9 cellular contexts compared by ENCODE assay signal in genomic region chr14:75303415-75303814, GRCh38. TPM values are rescaled to one million over a fixed set of nuclear protein-coding genes. Genes with fewer than 3 reads are reported as not detected.
A peak's percentile ranks its signal among the peaks of the same experiment; 100 is the strongest.
DNase-seq lines count a peak whose midpoint lies in the region; ATAC-seq and TF ChIP-seq lines count a peak whose summit lies in the region.
"Had no signal": no experiment of that assay in that cellular context is flagged by ENCODE, and none has a peak within 500 bp of the region (broad histone marks: within the 10 kb centered on the region; RNA-seq: fewer than 3 reads in every experiment).

No MANE protein-coding gene starts in this region.

- H3K4me3 ChIP-seq in ovary, result no peak overlapping the region

- H3K9me3 ChIP-seq in ovary, result no peaks in the 10 kb centered on the region

- 20 to 24% (median 20%) methylated on average over 14 of the region's 14 CpGs for WGBS in ovary, 3 donors

- no peaks in the 10 kb centered on the region for H3K27me3 ChIP-seq in ovary

- H3K36me3 ChIP-seq in ovary, result no peaks in the 10 kb centered on the region

- peaks cover 0 to 8% of the 10 kb centered on the region in 2 donors for H3K36me3 Mint-ChIP-seq in activated naive CD4-positive, alpha-beta T cell treated with anti-CD3 and anti-CD28 coated beads, Interleukin-2, amount 50 U/mL, for 72 hours

- TF ChIP-seq EP300 in ovary (IDR thresholded peaks at IDR 0.05), result no peak

- no peak for TF ChIP-seq POLR2A in ovary (IDR thresholded peaks at IDR 0.05)

- TF ChIP-seq CTCF in GM10248 (IDR thresholded peaks at IDR 0.05; ENCODE audit: control extremely low read depth, extremely low read depth, low read depth, missing control alignments), result peak; percentile 68
- TF ChIP-seq CTCF in ovary (IDR thresholded peaks at IDR 0.05), result peak; percentile 62 to 93 (median 93)

- intact Hi-C loops in ovary (cut with DNase I), result loop anchor here (2.0 to 10.0 kb wide), 3 partner anchors 171 to 359 kb away; no protein-coding TSS in a partner anchor

- DNase-seq in GM10248 (ENCODE audit: extremely low spot score) (peak; percentile 72), NCI-H1092 (lab: John Stamatoyannopoulos, UW) (peak; percentile 61), SIG-M5 (lab: John Stamatoyannopoulos, UW) (peak; percentile 28), glomerular visceral epithelial cell (ENCODE audit: extremely low spot score) (peak; percentile 73), ovary (peak; percentile 56 to 80 (median 67)), GOT3 (lab: John Stamatoyannopoulos, UW) (no peak)
- DNase-seq in activated naive CD4-positive, alpha-beta T cell treated with anti-CD3 and anti-CD28 coated beads, Interleukin-2, amount 50 U/mL, for 72 hours (ENCODE audit: low spot score in 2 of 2), result peak in 1 of 2 donors; percentile 55

- CTCF ChIA-PET in GM10248 (lab: Yijun Ruan, JAX), result interaction anchor here (0.6 to 12.4 kb wide), 31 partner anchors 7 to 443 kb away, joined by 3 to 119 read pairs (median 5); partner anchors contain the start of genes ACYP1 and NEK9

- H3K27ac Mint-ChIP-seq in activated naive CD4-positive, alpha-beta T cell treated with anti-CD3 and anti-CD28 coated beads, Interleukin-2, amount 50 U/mL, for 72 hours, result peak overlapping the region; percentile 35 to 53
- H3K27ac Mint-ChIP-seq: stimulated activated naive CD8-positive, alpha-beta T cell treated with anti-CD3 and anti-CD28 coated beads, Interleukin-15, Interleukin-2, amounts not matched to agents 100 ng/mL and 50 ng/mL, for 24 hours had no signal

- no peaks in the 10 kb centered on the region for H3K9me3 Mint-ChIP-seq in activated naive CD4-positive, alpha-beta T cell treated with anti-CD3 and anti-CD28 coated beads, Interleukin-2, amount 50 U/mL, for 72 hours
- H3K9me3 Mint-ChIP-seq: stimulated activated naive CD8-positive, alpha-beta T cell treated with anti-CD3 and anti-CD28 coated beads, Interleukin-15, Interleukin-2, amounts not matched to agents 100 ng/mL and 50 ng/mL, for 24 hours had no signal

- H3K27ac ChIP-seq in ovary, result no peak overlapping the region

- POLR2A ChIA-PET in GM10248 (lab: Yijun Ruan, JAX), result interaction anchor here (1.0 kb wide), 1 partner anchor 9 kb away, joined by 3 read pairs; no protein-coding TSS in a partner anchor

- H3K4me1 ChIP-seq in ovary (ENCODE audit: insufficient read depth), result peaks cover 10% of the 10 kb centered on the region

- ATAC-seq in activated naive CD4-positive, alpha-beta T cell treated with anti-CD3 and anti-CD28 coated beads, Interleukin-2, amount 50 U/mL, for 72 hours, result peak; percentile 28 to 63
- ATAC-seq in GM18873 (IDR thresholded peaks at IDR 0.05; ENCODE audit: low FRiP score, unreplicated experiment), result no peak

RNA-seq across cellular contexts. Expression of gene FOS, which starts 24.8 kb away (rescaled TPM):
- 10 to 100 TPM; 55.8 to 65.9 TPM for total RNA-seq in activated naive CD4-positive, alpha-beta T cell treated with anti-CD3 and anti-CD28 coated beads, Interleukin-2, amount 50 U/mL, for 72 hours
- total RNA-seq in ovary, result 1,000 to 10,000 TPM in 2 of 7 donors, 100 to 1,000 TPM in 5; 115 to 2,019 (median 178) TPM
- polyA plus RNA-seq in ovary, result 100 to 1,000 TPM; 129 to 499 TPM
